12 cellular contexts compared by ENCODE assay signal in genomic region chrX:69556094-69557011, GRCh38. TPM values are rescaled to one million over a fixed set of nuclear protein-coding genes. Genes with fewer than 3 reads are reported as not detected.
A peak's percentile ranks its signal among the peaks of the same experiment; 100 is the strongest.
DNase-seq lines count a peak whose midpoint lies in the region; ATAC-seq and TF ChIP-seq lines count a peak whose summit lies in the region.
"Had no signal": no experiment of that assay in that cellular context is flagged by ENCODE, and none has a peak within 500 bp of the region (broad histone marks: within the 10 kb centered on the region; RNA-seq: fewer than 3 reads in every experiment).

No MANE protein-coding gene starts in this region.

- H3K4me1 Mint-ChIP-seq in neural crest cell, result peaks cover 21% of the 10 kb centered on the region
- H3K4me1 Mint-ChIP-seq: activated T-helper 17 cell treated with anti-CD3 and anti-CD28 coated beads, Interleukin-2, amount 50 U/mL, for 72 hours had no signal

- H3K27ac Mint-ChIP-seq in neural crest cell (ENCODE audit: unreplicated experiment), result peak overlapping the region; percentile 67
- H3K27ac Mint-ChIP-seq: activated T-helper 17 cell treated with anti-CD3 and anti-CD28 coated beads, Interleukin-2, amount 50 U/mL, for 72 hours had no signal

- no peaks in the 10 kb centered on the region for H3K79me2 ChIP-seq in MM.1S (ENCODE audit: low read length)

- peaks cover 3% of the 10 kb centered on the region for H3K36me3 Mint-ChIP-seq in neural crest cell (ENCODE audit: low read depth)

- H3K9me3 Mint-ChIP-seq in neural crest cell, result peaks cover 12% of the 10 kb centered on the region
- H3K9me3 Mint-ChIP-seq: activated T-helper 17 cell treated with anti-CD3 and anti-CD28 coated beads, Interleukin-2, amount 50 U/mL, for 72 hours had no signal

- no peaks in the 10 kb centered on the region for H3K36me3 ChIP-seq in MM.1S (replicated peaks; ENCODE audit: insufficient read depth, low read length)

- no peaks in the 10 kb centered on the region for H3K27me3 ChIP-seq in MM.1S (replicated peaks; ENCODE audit: insufficient read depth, low read length)

- no peaks in the 10 kb centered on the region for H3K9me2 ChIP-seq in MM.1S (replicated peaks; ENCODE audit: insufficient read depth, low read length)

- no peak for TF ChIP-seq CTCF in fibroblast of pulmonary artery (IDR thresholded peaks at IDR 0.05; ENCODE audit: low read length, missing control alignments)
- no peak for TF ChIP-seq CTCF in neural crest cell (conservative IDR thresholded peaks at IDR 0.05)
- no peak for TF ChIP-seq CTCF in MM.1S (IDR thresholded peaks at IDR 0.05; ENCODE audit: low read length)

- H3K4me1 ChIP-seq in MM.1S (ENCODE audit: low read length), result no peaks in the 10 kb centered on the region

- no peak overlapping the region for H2AFZ ChIP-seq in MM.1S (ENCODE audit: low read length)

- no peak overlapping the region for H3K4me2 ChIP-seq in MM.1S (ENCODE audit: low read depth, low read length)

- no peak overlapping the region for H3K27ac ChIP-seq in MM.1S (ENCODE audit: low read length)

- no peaks in the 10 kb centered on the region for H4K20me1 ChIP-seq in MM.1S (ENCODE audit: insufficient read depth, low read length)

- no peaks in the 10 kb centered on the region for H3F3A ChIP-seq in MM.1S (ENCODE audit: insufficient read depth, low read length)

- H3K9me3 ChIP-seq in MM.1S (replicated peaks; ENCODE audit: insufficient read depth, low read length), result no peaks in the 10 kb centered on the region

- H3K4me3 Mint-ChIP-seq in neural crest cell, result no peak overlapping the region
- H3K4me3 Mint-ChIP-seq: activated T-helper 17 cell treated with anti-CD3 and anti-CD28 coated beads, Interleukin-2, amount 50 U/mL, for 72 hours had no signal

- H3K4me3 ChIP-seq in fibroblast of pulmonary artery (replicated peaks; ENCODE audit: low read depth, low read length) (no peak overlapping the region), MM.1S (ENCODE audit: low read length) (no peak overlapping the region)

- no peak overlapping the region for H3K9ac ChIP-seq in MM.1S (ENCODE audit: low read length)

- no peak for ATAC-seq in HG02870 (IDR thresholded peaks at IDR 0.05; ENCODE audit: unreplicated experiment)
- ATAC-seq: activated T-helper 17 cell treated with anti-CD3 and anti-CD28 coated beads, Interleukin-2, amount 50 U/mL, for 72 hours had no signal

- H3K27me3 Mint-ChIP-seq in neural crest cell (ENCODE audit: low read depth), result no peaks in the 10 kb centered on the region

- DNase-seq in ELF-1 (ENCODE audit: low read depth, low spot score) (peak; percentile 97), NCI-H82 (lab: John Stamatoyannopoulos, UW) (peak; percentile 90), fibroblast of pulmonary artery (ENCODE audit: low read depth) (peak; percentile 95), neural crest cell (ENCODE audit: low read depth, low spot score) (no peak), AG08396 (ENCODE audit: low spot score) (no peak), NCI-H2227 treated with DMSO at 0.1 percent for 48 hours (lab: John Stamatoyannopoulos, UW) (no peak), MM.1S (no peak)
- DNase-seq: NCI-H1417 treated with DMSO at 0.1 percent for 48 hours; stimulated activated CD4-positive, alpha-beta T cell treated with anti-CD3 and anti-CD28 coated beads, Interleukin-15, amount 100 ng/mL, for 24 hours had no signal

RNA-seq across cellular contexts. Expression of gene NALF2, which starts 52.2 kb away (rescaled TPM):
- 4.9 and 5.7 TPM in 2 replicates for total RNA-seq in neural crest cell
- total RNA-seq: subcutaneous adipose tissue had no signal

RNA-seq across cellular contexts. Expression of gene EDA, which starts 59.6 kb away (rescaled TPM):
- total RNA-seq in neural crest cell, result 1.8 and 2.5 TPM in 2 replicates

Comparison
In these comparisons a context has a peak if more than half of its experiments do, and no peak if none do; other contexts are left out.
1. DNase-seq: peak in ELF-1 (single experiment), NCI-H82 (single experiment) and fibroblast of pulmonary artery (single experiment); none in neural crest cell (single experiment), AG08396 (single experiment), NCI-H2227 treated with DMSO at 0.1 percent for 48 hours (single experiment) and MM.1S (single experiment).